In genomic region chr17:80675451-80676095, GRCh38 we compare ENCODE assay signal across 1 cellular context.
TF ChIP-seq lines count a peak whose summit lies in the region.

No MANE protein-coding gene starts in this region.

TF ChIP-seq in HEK293, 187 proteins besides CTCF, POLR2A, EP300 and RAD21:
- TF ChIP-seq ZFHX2 (tag by site-specific recombination; conservative IDR thresholded peaks at IDR 0.05) = 0 out of 2 replicates have a peak, but pooled peaks have one; percentile 13
- no peak for TF ChIP-seq ZNF2 (tag by site-specific recombination; IDR thresholded peaks at IDR 0.05)
